ENCODE assay signal across 18 cellular contexts in genomic region chr5:1121101-1121500, GRCh38.
"Had no signal": no experiment of that assay in that cellular context is flagged by ENCODE, and none has a peak within 500 bp of the region (broad histone marks: within the 10 kb centered on the region; RNA-seq: fewer than 3 reads in every experiment).

No MANE protein-coding gene starts in this region.

- H3K27me3 ChIP-seq: esophagus muscularis mucosa, hepatocyte, tibial nerve, upper lobe of right lung had no signal

- H2AFZ ChIP-seq: hepatocyte had no signal

- ATAC-seq: effector memory CD8-positive, alpha-beta T cell; gastrocnemius medialis; left colon; stimulated activated effector memory CD8-positive, alpha-beta T cell treated with anti-CD3 and anti-CD28 coated beads, Interleukin-12 subunit alpha, Interleukin-12 subunit beta, amount 100 ng/mL, for 72 hours; upper lobe of right lung had no signal

- FAIRE-seq: colon, kidney had no signal

- DNase-seq: cerebellar nuclear complex; effector memory CD8-positive, alpha-beta T cell; gastrocnemius medialis; kidney; left colon; mammary epithelial cell; naive B cell; nephron progenitor cell; posterior cingulate gyrus; stimulated activated CD4-positive, alpha-beta T cell treated with anti-CD3 and anti-CD28 coated beads, Interleukin-4, amount 100 ng/mL, for 1 hour; stimulated activated CD8-positive, alpha-beta memory T cell treated with anti-CD3 and anti-CD28 coated beads, Interleukin-4, amount 100 ng/mL, for 48 hours; upper lobe of right lung had no signal

- H3K27ac ChIP-seq: epithelial cell of prostate, esophagus muscularis mucosa, gastrocnemius medialis, hepatocyte, tibial nerve, upper lobe of right lung had no signal

- H3K4me2 ChIP-seq: hepatocyte had no signal

- H3K79me2 ChIP-seq: hepatocyte had no signal

- H3K9me3 ChIP-seq: esophagus muscularis mucosa, gastrocnemius medialis, tibial nerve, upper lobe of right lung had no signal

- H3K36me3 ChIP-seq: esophagus muscularis mucosa, gastrocnemius medialis, tibial nerve, upper lobe of right lung had no signal

- H3K4me3 ChIP-seq: esophagus muscularis mucosa, gastrocnemius medialis, hepatocyte, tibial nerve, upper lobe of right lung had no signal
